Comparison of ENCODE assay signal across 29 cellular contexts in the genomic region with DNA sequence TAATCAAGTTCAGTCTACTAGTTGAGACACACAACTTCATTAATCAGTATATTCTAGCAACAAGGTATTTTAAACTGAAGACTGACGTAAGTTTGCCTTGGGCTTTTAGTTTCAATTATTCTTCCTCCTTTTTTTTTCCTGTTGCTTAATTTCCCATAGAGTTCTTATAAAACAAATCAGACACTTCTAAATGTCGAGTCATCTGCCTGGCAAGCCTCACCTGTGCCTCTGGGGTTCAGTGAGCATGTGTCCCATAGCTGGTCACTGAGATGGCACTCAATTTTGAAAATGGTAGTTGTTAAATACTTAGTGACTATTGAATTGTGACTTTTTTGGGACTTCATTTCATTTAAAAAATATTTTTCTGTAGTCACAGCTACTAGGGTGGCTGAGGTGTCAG. TPM values are rescaled to one million over a fixed set of nuclear protein-coding genes. Genes with fewer than 3 reads are reported as not detected.
DNase-seq lines count a peak whose midpoint lies in the region; ATAC-seq and TF ChIP-seq lines count a peak whose summit lies in the region.
"Had no signal": no experiment of that assay in that cellular context is flagged by ENCODE, and none has a peak within 500 bp of the region (broad histone marks: within the 10 kb centered on the region; RNA-seq: fewer than 3 reads in every experiment).

No MANE protein-coding gene starts in this region.

- no peaks in the 10 kb centered on the region for H3K9me3 Mint-ChIP-seq in progenitor cell of endocrine pancreas (ENCODE audit: low read depth)
- H3K9me3 Mint-ChIP-seq: activated CD8-positive, alpha-beta T cell treated with anti-CD3 and anti-CD28 coated beads for 36 hours; activated T-helper 17 cell treated with anti-CD3 and anti-CD28 coated beads, Interleukin-2, amount 50 U/mL, for 72 hours; natural killer cell treated with Interleukin-12 subunit alpha and Interleukin-12 subunit beta and Interleukin-15 and Interleukin-18, amount 100 ng/mL, for 72 hours had no signal

- no peaks in the 10 kb centered on the region for H3K27me3 Mint-ChIP-seq in progenitor cell of endocrine pancreas
- H3K27me3 Mint-ChIP-seq: activated CD8-positive, alpha-beta T cell treated with anti-CD3 and anti-CD28 coated beads for 36 hours; activated T-helper 17 cell treated with anti-CD3 and anti-CD28 coated beads, Interleukin-2, amount 50 U/mL, for 72 hours; natural killer cell treated with Interleukin-12 subunit alpha and Interleukin-12 subunit beta and Interleukin-15 and Interleukin-18, amount 100 ng/mL, for 72 hours; T-helper 17 cell had no signal

- H3F3A ChIP-seq in GM23248 (ENCODE audit: insufficient read depth), result no peaks in the 10 kb centered on the region; the same call in 1 of the 2 replicates
- H3F3A ChIP-seq in PC-9 (ENCODE audit: insufficient read depth, low read depth), result peaks cover 69% of the 10 kb centered on the region

- TF ChIP-seq CTCF in PC-9 (conservative IDR thresholded peaks at IDR 0.05) (no peak), progenitor cell of endocrine pancreas (IDR thresholded peaks at IDR 0.05; ENCODE audit: unreplicated experiment) (no peak), vagina (IDR thresholded peaks at IDR 0.05) (no peak), tibial nerve (IDR thresholded peaks at IDR 0.05) (no peak)

- no peaks in the 10 kb centered on the region for H3K4me1 Mint-ChIP-seq in progenitor cell of endocrine pancreas (ENCODE audit: low read depth)
- H3K4me1 Mint-ChIP-seq: activated T-helper 17 cell treated with anti-CD3 and anti-CD28 coated beads, Interleukin-2, amount 50 U/mL, for 72 hours had no signal

- CTCF ChIA-PET in PC-9 (lab: Charles Lee), result interaction anchor here (0.7 kb wide), 1 partner anchor 1306 kb away, joined by 3 read pairs; no protein-coding TSS in a partner anchor

- peaks cover 10% of the 10 kb centered on the region; the same call in 1 of the 2 replicates for H3K4me1 ChIP-seq in GM23248 (ENCODE audit: insufficient read depth)
- peaks cover 22% of the 10 kb centered on the region for H3K4me1 ChIP-seq in PC-9 (replicated peaks; ENCODE audit: insufficient read depth)
- peaks cover 5% of the 10 kb centered on the region for H3K4me1 ChIP-seq in vagina
- peaks cover 0 to 13% (median 0%) of the 10 kb centered on the region in 4 donors for H3K4me1 ChIP-seq in tibial nerve

- H3K4me2 ChIP-seq in GM23248 (ENCODE audit: unreplicated experiment) (no peak overlapping the region), PC-9 (no peak overlapping the region)

- DNase-seq in GM23248 (no peak), PC-9 (peak in 1 of 2 experiments; percentile 48), progenitor cell of endocrine pancreas (ENCODE audit: low spot score, unreplicated experiment) (no peak), vagina (ENCODE audit: extremely low spot score in 2 of 2) (no peak), tibial nerve (ENCODE audit: low spot score in 2 of 2) (no peak), SKM-1 treated with dmso at 0.1 percent for 144 hours (lab: John Stamatoyannopoulos, UW; ENCODE audit: unreplicated experiment) (no peak)
- DNase-seq: activated CD4-positive, alpha-beta T cell treated with anti-CD3 and anti-CD28 coated beads for 1 hour; activated CD8-positive, alpha-beta T cell treated with anti-CD3 and anti-CD28 coated beads for 36 hours; activated naive CD4-positive, alpha-beta T cell treated with anti-CD3 and anti-CD28 coated beads, Interleukin-2, amount 50 U/mL, for 16 hours; amygdala; brain microvascular endothelial cell; DND-41; GF-D8; glutamatergic neuron; kidney; mucosa of descending colon; NCI-H2029; retina; Right ventricle myocardium superior; small intestine; stimulated activated naive CD4-positive, alpha-beta T cell treated with Interleukin-2 at 50 U/mL for 16 hours; T-helper 17 cell had no signal

- peak overlapping the region; percentile 1 for H3K27ac Mint-ChIP-seq in progenitor cell of endocrine pancreas
- H3K27ac Mint-ChIP-seq: activated CD8-positive, alpha-beta T cell treated with anti-CD3 and anti-CD28 coated beads for 36 hours; activated T-helper 17 cell treated with anti-CD3 and anti-CD28 coated beads, Interleukin-2, amount 50 U/mL, for 72 hours; natural killer cell treated with Interleukin-12 subunit alpha and Interleukin-12 subunit beta and Interleukin-15 and Interleukin-18, amount 100 ng/mL, for 72 hours; T-helper 17 cell had no signal

- BruUV-seq in PC-9 (replicated peaks; lab: Mats Ljungman, UMichigan), result no TSS peak

- intact Hi-C loops in PC-9 (cut with micrococcal nuclease; ENCODE audit: unreplicated experiment) (loop anchor here (2.0 to 5.0 kb wide), 5 partner anchors 69 to 793 kb away; no protein-coding TSS in a partner anchor), vagina (cut with DNase I) (no loop called here)

- H3K9ac ChIP-seq in GM23248, result 0 out of 2 replicates have a peak overlapping the region, but pooled peaks have one; percentile 4

- H4K20me1 ChIP-seq in GM23248 (ENCODE audit: insufficient read depth) (no peaks in the 10 kb centered on the region), PC-9 (ENCODE audit: insufficient read depth) (peaks cover 46% of the 10 kb centered on the region)

- POLR2A ChIA-PET in PC-9 (lab: Charles Lee; ENCODE audit: unreplicated experiment), result no interaction called here

- H3K27ac ChIP-seq in GM23248 (no peak overlapping the region), PC-9 (peak overlapping the region; percentile 57), vagina (no peak overlapping the region), tibial nerve (no peak overlapping the region)
- H3K27ac ChIP-seq: brain microvascular endothelial cell, C4-2B, suprapubic skin had no signal

- H3K4me3 Mint-ChIP-seq in progenitor cell of endocrine pancreas (ENCODE audit: low read depth), result no peak overlapping the region
- H3K4me3 Mint-ChIP-seq: activated CD8-positive, alpha-beta T cell treated with anti-CD3 and anti-CD28 coated beads for 36 hours; activated T-helper 17 cell treated with anti-CD3 and anti-CD28 coated beads, Interleukin-2, amount 50 U/mL, for 72 hours; natural killer cell treated with Interleukin-12 subunit alpha and Interleukin-12 subunit beta and Interleukin-15 and Interleukin-18, amount 100 ng/mL, for 72 hours; T-helper 17 cell had no signal

- 95 to 96% methylated on average over 2 of the region's 2 CpGs for WGBS in GM23248 (ENCODE audit: low coverage in 1 of 2, low lambda C conversion rate in 2 of 2, missing lambda C conversion rate in 2 of 2), 2 experiments
- WGBS in tibial nerve, 2 donors, result 77 to 81% methylated on average over 2 of the region's 2 CpGs

- H3K79me2 ChIP-seq in GM23248 (ENCODE audit: insufficient read depth), result peaks cover 36% of the 10 kb centered on the region
- peaks cover 73% of the 10 kb centered on the region for H3K79me2 ChIP-seq in PC-9 (ENCODE audit: low read depth)

- peaks cover 11% of the 10 kb centered on the region for H3K36me3 Mint-ChIP-seq in progenitor cell of endocrine pancreas (ENCODE audit: insufficient read depth)
- H3K36me3 Mint-ChIP-seq: natural killer cell treated with Interleukin-12 subunit alpha and Interleukin-12 subunit beta and Interleukin-15 and Interleukin-18, amount 100 ng/mL, for 72 hours had no signal

- no peaks in the 10 kb centered on the region for H3K27me3 ChIP-seq in GM23248 (replicated peaks; ENCODE audit: insufficient read depth)
- no peaks in the 10 kb centered on the region for H3K27me3 ChIP-seq in PC-9 (ENCODE audit: insufficient read depth, low read depth)
- H3K27me3 ChIP-seq in vagina, result no peaks in the 10 kb centered on the region
- no peaks in the 10 kb centered on the region for H3K27me3 ChIP-seq in tibial nerve
- H3K27me3 ChIP-seq: brain microvascular endothelial cell, suprapubic skin had no signal

- H3K4me3 ChIP-seq in GM23248 (no peak overlapping the region), PC-9 (no peak overlapping the region), vagina (no peak overlapping the region), tibial nerve (no peak overlapping the region)
- H3K4me3 ChIP-seq: mucosa of descending colon, suprapubic skin had no signal

- peak; percentile 73 for ATAC-seq in esophagus mucosa
- ATAC-seq in GM18511 (IDR thresholded peaks at IDR 0.05; ENCODE audit: unreplicated experiment), result no peak
- ATAC-seq: activated CD8-positive, alpha-beta T cell treated with anti-CD3 and anti-CD28 coated beads for 36 hours; activated T-helper 17 cell treated with anti-CD3 and anti-CD28 coated beads, Interleukin-2, amount 50 U/mL, for 72 hours; natural killer cell treated with Interleukin-12 subunit alpha and Interleukin-12 subunit beta and Interleukin-15 and Interleukin-18, amount 100 ng/mL, for 72 hours; SK-N-SH treated with all-trans-retinoic acid at 6 μM for 48 hours had no signal

- no peak for TF ChIP-seq EP300 in tibial nerve (IDR thresholded peaks at IDR 0.05)

- in situ Hi-C loops in GM23248 (cut with MboI), result no loop called here

- H3K9me2 ChIP-seq in GM23248 (ENCODE audit: insufficient read depth) (no peaks in the 10 kb centered on the region), PC-9 (ENCODE audit: insufficient read depth) (no peaks in the 10 kb centered on the region)

- H2AFZ ChIP-seq in GM23248 (no peak overlapping the region), PC-9 (no peak overlapping the region)

- H3K36me3 ChIP-seq in GM23248 (ENCODE audit: low read depth) (peaks cover 10% of the 10 kb centered on the region; the same call in 1 of the 2 replicates), PC-9 (ENCODE audit: low read depth) (peaks cover 45% of the 10 kb centered on the region), vagina (peaks cover 0 to 5% of the 10 kb centered on the region in 2 donors), tibial nerve (peaks cover 0 to 17% (median 0%) of the 10 kb centered on the region in 3 donors)

- H3K9me3 ChIP-seq in GM23248 (ENCODE audit: low read depth) (no peaks in the 10 kb centered on the region), PC-9 (ENCODE audit: insufficient read depth, low read depth) (no peaks in the 10 kb centered on the region), vagina (no peaks in the 10 kb centered on the region), tibial nerve (no peaks in the 10 kb centered on the region)
- H3K9me3 ChIP-seq: mucosa of descending colon, suprapubic skin had no signal

- no peak for TF ChIP-seq POLR2A in vagina (IDR thresholded peaks at IDR 0.05)
- TF ChIP-seq POLR2A in tibial nerve (IDR thresholded peaks at IDR 0.05), result no peak

RNA-seq across cellular contexts. Expression of a gene that starts 27.4 kb away (rescaled TPM):
- 15.0 and 18.5 TPM in 2 replicates for total RNA-seq in GM23248 (2014; rRNA removed; shearing (Covaris generic))
- polyA plus RNA-seq in GM23248 (2016; fragmentation: Nextera tagmentation; extraction: Ambion mirVana), result 17.2 and 18.9 TPM in 2 replicates
- total RNA-seq in PC-9 (2021) (8.6 and 12.6 TPM in 2 replicates), esophagus mucosa (4.1 TPM), progenitor cell of endocrine pancreas (8.5 and 9.5 TPM in 2 replicates), vagina (9.1 TPM), tibial nerve (10 to 100 TPM in 2 of 4 donors, 1 to 10 TPM in 2; 6.6 to 14.9 (median 9.3) TPM)

RNA-seq across cellular contexts. Expression of a gene that starts 27.5 kb away (rescaled TPM):
- total RNA-seq in GM23248 (2014; rRNA removed; shearing (Covaris generic)), result 1,523 and 2,236 TPM in 2 replicates
- polyA plus RNA-seq in GM23248 (2016; fragmentation: Nextera tagmentation; extraction: Ambion mirVana), result 1,678 and 1,685 TPM in 2 replicates
- total RNA-seq in PC-9 (2021), result 1,784 and 1,876 TPM in 2 replicates
- total RNA-seq in esophagus mucosa, result 1,347 TPM
- total RNA-seq in progenitor cell of endocrine pancreas, result 1,859 and 1,922 TPM in 2 replicates
- 2,641 TPM for total RNA-seq in vagina
- total RNA-seq in tibial nerve, result 1,000 to 10,000 TPM; 1,296 to 1,829 (median 1,447) TPM

RNA-seq across cellular contexts. Expression of a gene that starts 55.7 kb away (rescaled TPM):
- 10.6 and 13.0 TPM in 2 replicates for total RNA-seq in GM23248 (2014; rRNA removed; shearing (Covaris generic))
- 7.8 TPM in 2 replicates for polyA plus RNA-seq in GM23248 (2016; fragmentation: Nextera tagmentation; extraction: Ambion mirVana)
- 53.9 and 66.0 TPM in 2 replicates for total RNA-seq in PC-9 (2021)
- 14.1 TPM for total RNA-seq in esophagus mucosa
- total RNA-seq in progenitor cell of endocrine pancreas, result 14.9 TPM in 2 replicates
- total RNA-seq in vagina, result 19.4 TPM
- total RNA-seq in tibial nerve, result 10 to 100 TPM; 27.3 to 68.2 (median 52.8) TPM
